13 cellular contexts compared by ENCODE assay signal in genomic region chr12:124456133-124456651, GRCh38.
DNase-seq lines count a peak whose midpoint lies in the region; ATAC-seq and TF ChIP-seq lines count a peak whose summit lies in the region.
"Had no signal": no experiment of that assay in that cellular context is flagged by ENCODE, and none has a peak within 500 bp of the region (broad histone marks: within the 10 kb centered on the region; RNA-seq: fewer than 3 reads in every experiment).

No MANE protein-coding gene starts in this region.

- H3K27me3 Mint-ChIP-seq in activated naive CD4-positive, alpha-beta T cell treated with anti-CD3 and anti-CD28 coated beads, Interleukin-2, amount 50 U/mL, for 24 hours = no peaks in the 10 kb centered on the region
- H3K27me3 Mint-ChIP-seq in endothelial cell (ENCODE audit: unreplicated experiment) = peaks cover 12% of the 10 kb centered on the region

- no peaks in the 10 kb centered on the region for H3K9me3 ChIP-seq in MM.1S (replicated peaks; ENCODE audit: insufficient read depth, low read length)
- H3K9me3 ChIP-seq: SK-N-SH had no signal

- peak overlapping the region; percentile 5 for H3K4me3 Mint-ChIP-seq in activated naive CD4-positive, alpha-beta T cell treated with anti-CD3 and anti-CD28 coated beads, Interleukin-2, amount 50 U/mL, for 24 hours
- peak overlapping the region; percentile 2 for H3K4me3 Mint-ChIP-seq in endothelial cell (ENCODE audit: unreplicated experiment)

- H3K27ac Mint-ChIP-seq in activated naive CD4-positive, alpha-beta T cell treated with anti-CD3 and anti-CD28 coated beads, Interleukin-2, amount 50 U/mL, for 24 hours = no peak overlapping the region
- H3K27ac Mint-ChIP-seq in endothelial cell (ENCODE audit: unreplicated experiment) = no peak overlapping the region

- no peaks in the 10 kb centered on the region for H3K9me3 Mint-ChIP-seq in activated naive CD4-positive, alpha-beta T cell treated with anti-CD3 and anti-CD28 coated beads, Interleukin-2, amount 50 U/mL, for 24 hours
- no peaks in the 10 kb centered on the region for H3K9me3 Mint-ChIP-seq in endothelial cell (ENCODE audit: unreplicated experiment)

- H3K36me3 ChIP-seq in MM.1S (replicated peaks; ENCODE audit: insufficient read depth, low read length) = no peaks in the 10 kb centered on the region

- peak overlapping the region; percentile 65 for H3K9ac ChIP-seq in MM.1S (ENCODE audit: low read length)
- H3K9ac ChIP-seq: SK-N-SH had no signal

- H3K9me2 ChIP-seq in MM.1S (replicated peaks; ENCODE audit: insufficient read depth, low read length) = no peaks in the 10 kb centered on the region
- H3K9me2 ChIP-seq: SK-N-SH had no signal

- peaks cover 9% of the 10 kb centered on the region for H3K36me3 Mint-ChIP-seq in activated naive CD4-positive, alpha-beta T cell treated with anti-CD3 and anti-CD28 coated beads, Interleukin-2, amount 50 U/mL, for 24 hours
- H3K36me3 Mint-ChIP-seq in endothelial cell (ENCODE audit: low read depth, unreplicated experiment) = peaks cover 23% of the 10 kb centered on the region

- no peaks in the 10 kb centered on the region for H3K27me3 ChIP-seq in MM.1S (replicated peaks; ENCODE audit: insufficient read depth, low read length)

- H3F3A ChIP-seq in MM.1S (ENCODE audit: insufficient read depth, low read length) = peaks cover 13% of the 10 kb centered on the region

- DNase-seq in activated naive CD4-positive, alpha-beta T cell treated with anti-CD3 and anti-CD28 coated beads, Interleukin-2, amount 50 U/mL, for 16 hours = no peak
- no peak for DNase-seq in MM.1S
- DNase-seq in endothelial cell (ENCODE audit: low spot score) = no peak
- no peak for DNase-seq in medulla oblongata (ENCODE audit: extremely low spot score)
- DNase-seq in NCI-H2171 treated with DMSO at 0.1 percent for 48 hours (lab: John Stamatoyannopoulos, UW) = no peak
- DNase-seq: AML-193, amniotic stem cell, NCI-H187, SK-N-SH had no signal

- H3K27ac ChIP-seq in MM.1S (ENCODE audit: low read length) = peak overlapping the region; percentile 74; the same call in 1 of the 2 replicates
- peak overlapping the region; percentile 30 for H3K27ac ChIP-seq in temporal lobe (ENCODE audit: low read depth, low read length)

- H3K4me1 Mint-ChIP-seq in activated naive CD4-positive, alpha-beta T cell treated with anti-CD3 and anti-CD28 coated beads, Interleukin-2, amount 50 U/mL, for 24 hours = peaks cover 46% of the 10 kb centered on the region
- H3K4me1 Mint-ChIP-seq in endothelial cell (ENCODE audit: unreplicated experiment) = peaks cover 9% of the 10 kb centered on the region

- no peak for TF ChIP-seq CTCF in MM.1S (IDR thresholded peaks at IDR 0.05; ENCODE audit: low read length)
- no peak for TF ChIP-seq CTCF in endothelial cell (IDR thresholded peaks at IDR 0.05; ENCODE audit: unreplicated experiment)

- H3K4me3 ChIP-seq in MM.1S (ENCODE audit: low read length) = peak overlapping the region; percentile 65

- peak overlapping the region; percentile 85 for H3K4me2 ChIP-seq in MM.1S (ENCODE audit: low read depth, low read length)
- H3K4me2 ChIP-seq: SK-N-SH had no signal

- H3K79me2 ChIP-seq in MM.1S (ENCODE audit: low read length) = peaks cover 49% of the 10 kb centered on the region

- no peak for ATAC-seq in HG03460 (IDR thresholded peaks at IDR 0.05; ENCODE audit: unreplicated experiment)
- ATAC-seq: left lobe of liver had no signal

- no peak overlapping the region for H2AFZ ChIP-seq in MM.1S (ENCODE audit: low read length)

- peaks cover 29% of the 10 kb centered on the region for H3K4me1 ChIP-seq in MM.1S (ENCODE audit: low read length)

- H4K20me1 ChIP-seq in MM.1S (ENCODE audit: insufficient read depth, low read length) = no peaks in the 10 kb centered on the region
